Comparison of ENCODE assay signal across 9 cellular contexts in the genomic region with DNA sequence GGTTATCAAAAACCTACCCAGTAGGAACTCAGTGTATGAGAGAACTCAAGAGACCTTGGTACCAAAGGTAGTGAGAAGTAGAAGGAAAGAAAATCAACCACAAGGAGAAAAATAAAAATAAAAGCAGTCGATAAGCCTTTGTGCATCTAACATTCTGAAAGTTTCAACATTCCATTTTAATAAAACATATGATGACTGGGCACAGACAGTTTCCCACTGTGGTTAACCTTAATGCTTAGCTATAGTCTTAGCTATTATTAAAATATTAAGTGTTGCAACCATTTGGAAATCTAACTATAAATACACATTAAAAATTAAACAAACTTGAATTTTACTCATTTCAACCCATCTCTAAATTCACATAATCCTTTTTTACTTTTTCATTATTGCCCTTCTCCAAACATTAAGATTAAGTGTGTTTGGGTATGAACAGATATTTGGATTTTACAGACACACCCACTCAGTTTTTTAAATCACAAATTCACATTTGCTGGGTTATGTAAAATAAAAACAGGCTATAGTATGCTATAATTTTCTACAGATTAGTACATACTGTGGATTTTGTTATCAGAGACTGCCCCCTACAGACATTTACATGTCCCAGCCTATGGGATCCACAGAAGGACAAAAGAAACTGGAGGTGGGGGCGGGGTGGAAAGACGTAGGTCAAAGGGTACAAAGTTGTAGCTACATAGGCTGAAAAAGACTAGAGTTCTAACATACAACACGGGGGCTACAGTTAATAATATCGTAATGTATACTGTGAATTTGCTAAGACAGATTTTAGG. TPM values are rescaled to one million over a fixed set of nuclear protein-coding genes. Genes with fewer than 3 reads are reported as not detected.
DNase-seq lines count a peak whose midpoint lies in the region; ATAC-seq and TF ChIP-seq lines count a peak whose summit lies in the region.
"Had no signal": no experiment of that assay in that cellular context is flagged by ENCODE, and none has a peak within 500 bp of the region (broad histone marks: within the 10 kb centered on the region; RNA-seq: fewer than 3 reads in every experiment).

No MANE protein-coding gene starts in this region.

- intact Hi-C loops in left ventricle myocardium inferior (cut with micrococcal nuclease) = no loop called here
- intact Hi-C loops in left cardiac atrium (cut with DNase I) = no loop called here

- H3K36me3 ChIP-seq in left ventricle myocardium inferior = peaks cover 20% of the 10 kb centered on the region

- DNase-seq in left ventricle myocardium inferior = no peak
- no peak for DNase-seq in left cardiac atrium
- DNase-seq in OCI-M1 (lab: John Stamatoyannopoulos, UW) = peak; percentile 75
- DNase-seq in dermis microvascular lymphatic vessel endothelial cell (ENCODE audit: low read depth in 2 of 2) = peak; percentile 48 to 75
- no peak for DNase-seq in progenitor cell of endocrine pancreas (ENCODE audit: low spot score, unreplicated experiment)

- no peak overlapping the region for H3K27ac Mint-ChIP-seq in progenitor cell of endocrine pancreas
- H3K27ac Mint-ChIP-seq: dendritic cell treated with granulocyte-macrophage colony-stimulating factor and Interleukin-4, amounts not matched to agents 40 ng/mL and 50 ng/mL, for 4 days had no signal

- no peaks in the 10 kb centered on the region for H3K4me1 ChIP-seq in left ventricle myocardium inferior

- no peaks in the 10 kb centered on the region for H3K27me3 ChIP-seq in left ventricle myocardium inferior (ENCODE audit: low read depth)

- TF ChIP-seq CTCF in left ventricle myocardium inferior (IDR thresholded peaks at IDR 0.05; ENCODE audit: borderline replicate concordance) (peak; percentile 26), progenitor cell of endocrine pancreas (IDR thresholded peaks at IDR 0.05; ENCODE audit: unreplicated experiment) (peak; percentile 32)

- no peaks in the 10 kb centered on the region for H3K9me3 ChIP-seq in left ventricle myocardium inferior (replicated peaks)

- no peak overlapping the region for H3K27ac ChIP-seq in left ventricle myocardium inferior (replicated peaks)

- no peak overlapping the region for H3K4me3 ChIP-seq in left ventricle myocardium inferior

- no peaks in the 10 kb centered on the region for H3K9me3 Mint-ChIP-seq in progenitor cell of endocrine pancreas (ENCODE audit: low read depth)
- H3K9me3 Mint-ChIP-seq: dendritic cell treated with granulocyte-macrophage colony-stimulating factor and Interleukin-4, amounts not matched to agents 40 ng/mL and 50 ng/mL, for 4 days had no signal

- no peak overlapping the region for H3K4me3 Mint-ChIP-seq in progenitor cell of endocrine pancreas (ENCODE audit: low read depth)
- H3K4me3 Mint-ChIP-seq: dendritic cell treated with granulocyte-macrophage colony-stimulating factor and Interleukin-4, amounts not matched to agents 40 ng/mL and 50 ng/mL, for 4 days had no signal

- no peaks in the 10 kb centered on the region for H3K27me3 Mint-ChIP-seq in progenitor cell of endocrine pancreas
- H3K27me3 Mint-ChIP-seq: dendritic cell treated with granulocyte-macrophage colony-stimulating factor and Interleukin-4, amounts not matched to agents 40 ng/mL and 50 ng/mL, for 4 days had no signal

- no peak for ATAC-seq in left cardiac atrium
- ATAC-seq in GM18870 (IDR thresholded peaks at IDR 0.05; ENCODE audit: unreplicated experiment) = no peak
- ATAC-seq in GM19455 (IDR thresholded peaks at IDR 0.05; ENCODE audit: unreplicated experiment) = no peak
- ATAC-seq in GM21737 (IDR thresholded peaks at IDR 0.05; ENCODE audit: unreplicated experiment) = no peak

- H3K4me1 Mint-ChIP-seq in progenitor cell of endocrine pancreas (ENCODE audit: low read depth) = peaks cover 1% of the 10 kb centered on the region

- H3K36me3 Mint-ChIP-seq in progenitor cell of endocrine pancreas (ENCODE audit: insufficient read depth) = peaks cover 8% of the 10 kb centered on the region

RNA-seq across cellular contexts. Expression of a gene that starts 32.8 kb away (rescaled TPM):
- 11.8 TPM for total RNA-seq in left ventricle myocardium inferior
- 10 to 100 TPM in 1 of 2 donors, 1 to 10 TPM in 1; 8.8 to 13.2 TPM for total RNA-seq in left cardiac atrium
- total RNA-seq in dermis microvascular lymphatic vessel endothelial cell = 17.2 and 17.6 TPM in 2 replicates
- 13.8 and 17.0 TPM in 2 replicates for total RNA-seq in progenitor cell of endocrine pancreas

Comparison
In these comparisons a context has a peak if more than half of its experiments do, and no peak if none do; other contexts are left out.
1. DNase-seq: peak in OCI-M1 (single experiment) and dermis microvascular lymphatic vessel endothelial cell (2 of 2); none in left ventricle myocardium inferior (single experiment), left cardiac atrium (single experiment) and progenitor cell of endocrine pancreas (single experiment).